1 cellular context compared by ENCODE assay signal in the genomic region with DNA sequence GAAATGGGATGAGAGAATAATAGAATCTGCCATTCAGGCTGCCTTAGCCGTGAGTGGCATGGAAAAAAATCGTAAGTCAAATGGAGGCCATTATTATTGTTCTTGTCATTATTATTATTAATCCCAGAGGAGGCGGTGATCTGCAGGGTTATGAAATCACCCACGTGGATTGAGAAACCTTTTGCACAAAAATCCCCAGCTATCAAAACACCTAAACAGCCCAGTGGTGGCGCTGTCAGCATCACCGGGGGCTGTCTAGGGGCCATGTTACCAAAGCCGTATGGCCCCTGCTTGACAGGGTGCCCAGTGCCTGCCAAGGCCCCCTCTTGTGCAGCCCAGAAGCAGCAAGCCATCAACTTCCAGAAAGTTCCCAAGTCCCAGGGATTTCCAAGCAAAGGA.
TF ChIP-seq lines count a peak whose summit lies in the region.

No MANE protein-coding gene starts in this region.

TF ChIP-seq in GM23338, 12 proteins besides CTCF, POLR2A, EP300 and RAD21:
- TF ChIP-seq ZNF462 (CRISPR knock-in tag; IDR thresholded peaks at IDR 0.05) (no peak), EZH2 (IDR thresholded peaks at IDR 0.05; ENCODE audit: low read depth, unreplicated experiment) (no peak), ETS1 (IDR thresholded peaks at IDR 0.05) (no peak), CREB1 (CRISPR knock-in tag; IDR thresholded peaks at IDR 0.05; ENCODE audit: low read depth) (no peak), NANOG (IDR thresholded peaks at IDR 0.05; ENCODE audit: borderline replicate concordance) (no peak), ZNF331 (CRISPR knock-in tag; IDR thresholded peaks at IDR 0.05; ENCODE audit: low read depth) (no peak), STAT1 (IDR thresholded peaks at IDR 0.05; ENCODE audit: unreplicated experiment) (no peak), JUNB (IDR thresholded peaks at IDR 0.05; ENCODE audit: unreplicated experiment) (no peak)
- TF ChIP-seq, protein P1, sequence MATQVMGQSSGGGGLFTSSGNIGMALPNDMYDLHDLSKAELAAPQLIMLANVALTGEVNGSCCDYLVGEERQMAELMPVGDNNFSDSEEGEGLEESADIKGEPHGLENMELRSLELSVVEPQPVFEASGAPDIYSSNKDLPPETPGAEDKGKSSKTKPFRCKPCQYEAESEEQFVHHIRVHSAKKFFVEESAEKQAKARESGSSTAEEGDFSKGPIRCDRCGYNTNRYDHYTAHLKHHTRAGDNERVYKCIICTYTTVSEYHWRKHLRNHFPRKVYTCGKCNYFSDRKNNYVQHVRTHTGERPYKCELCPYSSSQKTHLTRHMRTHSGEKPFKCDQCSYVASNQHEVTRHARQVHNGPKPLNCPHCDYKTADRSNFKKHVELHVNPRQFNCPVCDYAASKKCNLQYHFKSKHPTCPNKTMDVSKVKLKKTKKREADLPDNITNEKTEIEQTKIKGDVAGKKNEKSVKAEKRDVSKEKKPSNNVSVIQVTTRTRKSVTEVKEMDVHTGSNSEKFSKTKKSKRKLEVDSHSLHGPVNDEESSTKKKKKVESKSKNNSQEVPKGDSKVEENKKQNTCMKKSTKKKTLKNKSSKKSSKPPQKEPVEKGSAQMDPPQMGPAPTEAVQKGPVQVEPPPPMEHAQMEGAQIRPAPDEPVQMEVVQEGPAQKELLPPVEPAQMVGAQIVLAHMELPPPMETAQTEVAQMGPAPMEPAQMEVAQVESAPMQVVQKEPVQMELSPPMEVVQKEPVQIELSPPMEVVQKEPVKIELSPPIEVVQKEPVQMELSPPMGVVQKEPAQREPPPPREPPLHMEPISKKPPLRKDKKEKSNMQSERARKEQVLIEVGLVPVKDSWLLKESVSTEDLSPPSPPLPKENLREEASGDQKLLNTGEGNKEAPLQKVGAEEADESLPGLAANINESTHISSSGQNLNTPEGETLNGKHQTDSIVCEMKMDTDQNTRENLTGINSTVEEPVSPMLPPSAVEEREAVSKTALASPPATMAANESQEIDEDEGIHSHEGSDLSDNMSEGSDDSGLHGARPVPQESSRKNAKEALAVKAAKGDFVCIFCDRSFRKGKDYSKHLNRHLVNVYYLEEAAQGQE (IDR thresholded peaks at IDR 0.05; ENCODE audit: unreplicated experiment), result no peak
